ENCODE assay signal across 2 cellular contexts in the genomic region with DNA sequence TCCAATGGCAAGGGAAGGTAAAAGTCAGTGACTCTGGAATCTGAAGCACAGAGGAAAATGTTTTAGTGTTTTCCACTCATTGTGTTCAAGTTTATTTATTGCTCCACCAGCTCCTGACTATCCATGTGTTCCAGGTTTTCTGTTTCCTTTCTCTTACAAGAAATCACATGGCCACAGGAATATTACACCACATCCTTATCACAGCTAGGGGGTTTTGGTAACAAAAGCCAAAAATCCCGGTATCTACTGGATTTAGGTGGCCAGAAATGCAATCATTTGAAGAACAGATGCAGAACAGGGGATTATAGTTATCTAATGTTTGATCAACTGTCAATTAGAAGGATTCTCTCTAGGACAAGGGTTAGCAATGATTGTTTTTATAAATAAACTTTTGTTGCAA.
TF ChIP-seq lines count a peak whose summit lies in the region.

No MANE protein-coding gene starts in this region.

TF ChIP-seq in K562, 482 proteins besides CTCF, POLR2A, EP300 and RAD21:
- TF ChIP-seq HEY1 (CRISPR knock-in tag; IDR thresholded peaks at IDR 0.05; ENCODE audit: borderline replicate concordance) (no peak), CBFA2T3 (IDR thresholded peaks at IDR 0.05) (peak; percentile 47), RAD51 (IDR thresholded peaks at IDR 0.05; ENCODE audit: borderline replicate concordance, low read depth) (no peak), CBFA2T2 (conservative IDR thresholded peaks at IDR 0.05) (peak; percentile 20; the same call in 1 of the 2 replicates)

TF ChIP-seq in HepG2, 621 proteins besides CTCF, POLR2A, EP300 and RAD21:
- peak; percentile 40; the same call in 1 of the 2 replicates for TF ChIP-seq MNT (IDR thresholded peaks at IDR 0.05)
- TF ChIP-seq, protein P1, sequence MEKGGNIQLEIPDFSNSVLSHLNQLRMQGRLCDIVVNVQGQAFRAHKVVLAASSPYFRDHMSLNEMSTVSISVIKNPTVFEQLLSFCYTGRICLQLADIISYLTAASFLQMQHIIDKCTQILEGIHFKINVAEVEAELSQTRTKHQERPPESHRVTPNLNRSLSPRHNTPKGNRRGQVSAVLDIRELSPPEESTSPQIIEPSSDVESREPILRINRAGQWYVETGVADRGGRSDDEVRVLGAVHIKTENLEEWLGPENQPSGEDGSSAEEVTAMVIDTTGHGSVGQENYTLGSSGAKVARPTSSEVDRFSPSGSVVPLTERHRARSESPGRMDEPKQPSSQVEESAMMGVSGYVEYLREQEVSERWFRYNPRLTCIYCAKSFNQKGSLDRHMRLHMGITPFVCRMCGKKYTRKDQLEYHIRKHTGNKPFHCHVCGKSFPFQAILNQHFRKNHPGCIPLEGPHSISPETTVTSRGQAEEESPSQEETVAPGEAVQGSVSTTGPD (CRISPR knock-in tag; IDR thresholded peaks at IDR 0.05), result no peak
TF ChIP-seq in HepG2: peak in this region for 1.
